Comparison of ENCODE assay signal across 15 cellular contexts in genomic region chr3:72258786-72259185, GRCh38.
DNase-seq lines count a peak whose midpoint lies in the region; ATAC-seq and TF ChIP-seq lines count a peak whose summit lies in the region.
"Had no signal": no experiment of that assay in that cellular context is flagged by ENCODE, and none has a peak within 500 bp of the region (broad histone marks: within the 10 kb centered on the region; RNA-seq: fewer than 3 reads in every experiment).

No MANE protein-coding gene starts in this region.

- H3K9me3 Mint-ChIP-seq in stimulated activated naive CD8-positive, alpha-beta T cell treated with anti-CD3 and anti-CD28 coated beads, Interleukin-15, amount 100 ng/mL, for 72 hours: peaks cover 5 to 15% of the 10 kb centered on the region in 2 donors

- H3K27me3 ChIP-seq in dorsolateral prefrontal cortex: no peaks in the 10 kb centered on the region
- no peaks in the 10 kb centered on the region for H3K27me3 ChIP-seq in thymus (ENCODE audit: control insufficient read depth, insufficient read depth)

- no peak overlapping the region for H3K27ac Mint-ChIP-seq in stimulated activated naive CD8-positive, alpha-beta T cell treated with anti-CD3 and anti-CD28 coated beads, Interleukin-15, amount 100 ng/mL, for 72 hours

- no peaks in the 10 kb centered on the region for H3K9me3 ChIP-seq in thymus (ENCODE audit: control insufficient read depth)

- peak overlapping the region; percentile 38 to 67 for H3K4me3 Mint-ChIP-seq in stimulated activated naive CD8-positive, alpha-beta T cell treated with anti-CD3 and anti-CD28 coated beads, Interleukin-15, amount 100 ng/mL, for 72 hours

- DNase-seq in stimulated activated naive CD8-positive, alpha-beta T cell treated with anti-CD3 and anti-CD28 coated beads, Interleukin-15, amount 100 ng/mL, for 72 hours: no peak
- DNase-seq in stimulated activated naive CD8-positive, alpha-beta T cell treated with anti-CD3 and anti-CD28 coated beads, Interleukin-15, Interleukin-2, amounts not matched to agents 100 U/mL and 50 U/mL, for 24 hours: no peak
- DNase-seq in NCI-H1092 treated with DMSO at 0.1 percent for 48 hours (lab: John Stamatoyannopoulos, UW) (peak; percentile 77), dorsolateral prefrontal cortex (no peak), GM10266 (ENCODE audit: extremely low spot score) (no peak)
- DNase-seq in activated CD8-positive, alpha-beta memory T cell treated with anti-CD3 and anti-CD28 coated beads for 24 hours: no peak
- DNase-seq: activated CD4-positive, alpha-beta T cell treated with anti-CD3 and anti-CD28 coated beads for 4 hours; brain microvascular endothelial cell; effector CD4-positive, alpha-beta T cell; IMR-90; NCI-H187 treated with DMSO at 0.1 percent for 48 hours; T-helper 1 cell had no signal

- peaks cover 58% of the 10 kb centered on the region for H3K4me1 Mint-ChIP-seq in stimulated activated naive CD8-positive, alpha-beta T cell treated with anti-CD3 and anti-CD28 coated beads, Interleukin-15, amount 100 ng/mL, for 72 hours

- H3K27ac ChIP-seq in dorsolateral prefrontal cortex: peak overlapping the region in 33 of 59 donors; percentile 2 to 91 (median 55)
- H3K27ac ChIP-seq in thymus (ENCODE audit: low read depth): peak overlapping the region; percentile 18
- H3K27ac ChIP-seq: brain microvascular endothelial cell had no signal

- 7% methylated on average over 7 of the region's 7 CpGs for WGBS in thymus

- H3K27me3 Mint-ChIP-seq in stimulated activated naive CD8-positive, alpha-beta T cell treated with anti-CD3 and anti-CD28 coated beads, Interleukin-15, amount 100 ng/mL, for 72 hours: no peaks in the 10 kb centered on the region

- ATAC-seq in stimulated activated naive CD8-positive, alpha-beta T cell treated with anti-CD3 and anti-CD28 coated beads, Interleukin-15, amount 100 ng/mL, for 72 hours: no peak
- no peak for ATAC-seq in stimulated activated naive CD8-positive, alpha-beta T cell treated with anti-CD3 and anti-CD28 coated beads, Interleukin-15, Interleukin-2, amounts not matched to agents 100 U/mL and 50 U/mL, for 24 hours
- no peak for ATAC-seq in HG03439 (IDR thresholded peaks at IDR 0.05; ENCODE audit: unreplicated experiment)

- no peak overlapping the region for H3K4me3 ChIP-seq in dorsolateral prefrontal cortex
- no peak overlapping the region for H3K4me3 ChIP-seq in thymus (ENCODE audit: low read length)
- H3K4me3 ChIP-seq: lung had no signal

- H3K36me3 ChIP-seq in thymus (ENCODE audit: control insufficient read depth, insufficient read depth): no peaks in the 10 kb centered on the region
- H3K36me3 ChIP-seq: brain microvascular endothelial cell had no signal

- intact Hi-C loops in dorsolateral prefrontal cortex (cut with DNase I): loop anchor here in 1 of 2 donors (5.0 kb wide), 1 partner anchor 306 kb away; no protein-coding TSS in a partner anchor

- H3K4me1 ChIP-seq in thymus (ENCODE audit: control insufficient read depth, insufficient read depth, low read length): peaks cover 50% of the 10 kb centered on the region

- TF ChIP-seq CTCF in dorsolateral prefrontal cortex (IDR thresholded peaks at IDR 0.05 in 54 of 56, conservative IDR thresholded peaks at IDR 0.05 in 2 of 56; ENCODE audit: low read depth in 1 of 56, partially characterized antibody in 56 of 56) (no peak), GM10266 (IDR thresholded peaks at IDR 0.05; ENCODE audit: control insufficient read depth, insufficient read depth, low read depth, missing control alignments) (no peak)
